12 cellular contexts compared by ENCODE assay signal in the genomic region with DNA sequence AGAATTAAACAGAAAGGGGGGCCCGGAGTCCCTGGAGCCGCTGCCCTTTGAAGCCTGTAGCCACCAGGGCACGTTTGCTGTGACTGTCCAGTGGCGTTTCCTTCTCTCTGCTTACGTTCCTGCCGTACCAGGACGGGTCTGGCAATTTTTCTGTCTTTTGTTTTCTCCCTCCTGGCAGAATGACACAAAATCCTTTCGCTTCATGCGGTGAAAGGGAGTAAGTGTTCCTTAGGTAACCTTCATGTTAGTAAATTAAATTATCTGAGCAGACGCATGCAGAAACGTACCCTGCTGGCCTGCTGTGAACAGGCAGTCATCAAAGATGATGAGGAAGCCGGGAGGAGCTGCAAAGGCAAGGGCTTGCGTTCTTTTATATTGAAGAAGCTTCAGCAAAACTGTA.
DNase-seq lines count a peak whose midpoint lies in the region; ATAC-seq and TF ChIP-seq lines count a peak whose summit lies in the region.
"Had no signal": no experiment of that assay in that cellular context is flagged by ENCODE, and none has a peak within 500 bp of the region (broad histone marks: within the 10 kb centered on the region; RNA-seq: fewer than 3 reads in every experiment).

No MANE protein-coding gene starts in this region.

- H3K23ac ChIP-seq in H9 (ENCODE audit: insufficient read length, low read depth, low read length) = no peak overlapping the region

- H3K79me1 ChIP-seq in H9 (ENCODE audit: insufficient read depth, low read depth, low read length, poor library complexity, severe bottlenecking) = no peaks in the 10 kb centered on the region

- H2BK120ac ChIP-seq in H9 (ENCODE audit: low read depth, low read length, poor library complexity, severe bottlenecking) = no peak overlapping the region

- H3K9me3 ChIP-seq in H9 (ENCODE audit: control insufficient read depth, low read depth, low read length) (no peaks in the 10 kb centered on the region), subcutaneous abdominal adipose tissue (ENCODE audit: control insufficient read depth in 5 of 5, low read length in 5 of 5) (no peaks in the 10 kb centered on the region)
- H3K9me3 ChIP-seq: tibial nerve had no signal

- no peak overlapping the region for H2BK15ac ChIP-seq in H9 (ENCODE audit: low read depth, low read length)

- H4K8ac ChIP-seq in H9 (replicated peaks; ENCODE audit: insufficient read length, low read depth, low read length) = no peak overlapping the region

- peak overlapping the region; percentile 48 to 64 (median 56) for H3K4me3 ChIP-seq in subcutaneous abdominal adipose tissue (ENCODE audit: low read depth in 1 of 5, low read length in 5 of 5)

- H4K91ac ChIP-seq in H9 (ENCODE audit: insufficient read length, low read depth, low read length) = no peak overlapping the region

- no peak overlapping the region for H3T11ph ChIP-seq in H9 (ENCODE audit: low read length)

- H3K9me3 Mint-ChIP-seq in H9 (peaks cover 0 to 3% of the 10 kb centered on the region in 2 experiments; a peak in 1 of 5 replicates), chondrocyte (ENCODE audit: low read depth) (no peaks in the 10 kb centered on the region)

- H3K27ac Mint-ChIP-seq in H9 (peak overlapping the region in 2 of 3 experiments; percentile 7 to 94; a peak in 4 of 7 replicates), chondrocyte (ENCODE audit: unreplicated experiment) (no peak overlapping the region)

- no peak overlapping the region for H2BK20ac ChIP-seq in H9 (ENCODE audit: low read depth, low read length, poor library complexity, severe bottlenecking)

- H3K23me2 ChIP-seq in H9 (ENCODE audit: insufficient read length, low read depth, low read length, poor library complexity, severe bottlenecking) = no peaks in the 10 kb centered on the region

- H4K5ac ChIP-seq in H9 (ENCODE audit: insufficient read length, low read depth, low read length) = no peak overlapping the region

- H3K4me3 Mint-ChIP-seq in H9 (no peak overlapping the region), chondrocyte (ENCODE audit: unreplicated experiment) (peak overlapping the region; percentile 62)

- peaks cover 4% of the 10 kb centered on the region; the same call in 1 of the 2 replicates for H3K4me1 ChIP-seq in H9 (ENCODE audit: insufficient read depth, low read length)
- peaks cover 0 to 19% (median 8%) of the 10 kb centered on the region in 5 donors for H3K4me1 ChIP-seq in subcutaneous abdominal adipose tissue (ENCODE audit: control insufficient read depth in 5 of 5, insufficient read depth in 5 of 5, low read length in 5 of 5)

- H3K36me3 Mint-ChIP-seq in H9 (ENCODE audit: insufficient read depth in 1 of 3, low read depth in 3 of 3) (no peaks in the 10 kb centered on the region), chondrocyte (ENCODE audit: low read depth) (no peaks in the 10 kb centered on the region)

- H4K20me1 ChIP-seq in H9 (ENCODE audit: control insufficient read depth, insufficient read depth, insufficient read length) = no peaks in the 10 kb centered on the region

- no peaks in the 10 kb centered on the region for H3K27me3 Mint-ChIP-seq in H9 (ENCODE audit: low read depth)
- peaks cover 8% of the 10 kb centered on the region for H3K27me3 Mint-ChIP-seq in chondrocyte (ENCODE audit: low read depth)

- no CpG with 5 or more reads among the region's 13 CpGs for WGBS in H9 (ENCODE audit: extremely low coverage, insufficient read length, low lambda C conversion rate)

- H3K4me1 Mint-ChIP-seq in H9 (peaks cover 17 to 19% of the 10 kb centered on the region in 2 experiments), chondrocyte (ENCODE audit: low read depth) (peaks cover 7% of the 10 kb centered on the region)

- H3K4ac ChIP-seq in H9 (ENCODE audit: low read depth, low read length) = no peak overlapping the region

- H3K9ac ChIP-seq in H9 (ENCODE audit: extremely low read depth, insufficient read length, low read length) (peak overlapping the region; percentile 13), subcutaneous abdominal adipose tissue (ENCODE audit: low read length in 5 of 5) (peak overlapping the region in 2 of 5 donors; percentile 8 to 38)

- H3K36me3 ChIP-seq in subcutaneous abdominal adipose tissue (ENCODE audit: control insufficient read depth in 5 of 5, insufficient read depth in 5 of 5, low read length in 5 of 5) = no peaks in the 10 kb centered on the region
- H3K36me3 ChIP-seq: tibial nerve had no signal

- TF ChIP-seq CTCF in H9 (conservative IDR thresholded peaks at IDR 0.05) (no peak; the same call in 2 of the 3 replicates), chondrocyte (IDR thresholded peaks at IDR 0.05) (peak; percentile 20)

- no peak overlapping the region for H2AK5ac ChIP-seq in H9 (ENCODE audit: insufficient read length, low read length)

- no peak overlapping the region for H3K27ac ChIP-seq in H9 (ENCODE audit: insufficient read length, low read depth, low read length)
- H3K27ac ChIP-seq in subcutaneous abdominal adipose tissue (ENCODE audit: low read depth, low read length) = no peak overlapping the region
- H3K27ac ChIP-seq: tibial nerve had no signal

- no peak overlapping the region for H3K4me2 ChIP-seq in H9 (ENCODE audit: insufficient read depth, insufficient read length, low read length)

- DNase-seq in H9 (no peak), chondrocyte (ENCODE audit: low spot score) (no peak), medulla oblongata (ENCODE audit: extremely low spot score) (peak; percentile 24), activated gamma-delta T cell (lab: John Stamatoyannopoulos, UW) (no peak), HT-29 (ENCODE audit: low spot score) (no peak), T1000 (lab: John Stamatoyannopoulos, UW) (no peak)
- DNase-seq: activated CD8-positive, alpha-beta memory T cell treated with anti-CD3 and anti-CD28 coated beads for 24 hours; DMS79 treated with DMSO at 0.1 percent for 48 hours; GOT3 had no signal

- peak overlapping the region; percentile 80 for H2AFZ ChIP-seq in H9 (ENCODE audit: low read length)

- H3K79me2 ChIP-seq in H9 (ENCODE audit: insufficient read depth, low read length) = no peaks in the 10 kb centered on the region

- H2BK5ac ChIP-seq in H9 (ENCODE audit: insufficient read length, low read length) = no peak overlapping the region

- H2BK12ac ChIP-seq in H9 (ENCODE audit: insufficient read length, low read depth, low read length) = peak overlapping the region; percentile 94

- no peak for ATAC-seq in HG03520 (IDR thresholded peaks at IDR 0.05; ENCODE audit: unreplicated experiment)

- no peak overlapping the region for H3K14ac ChIP-seq in H9 (ENCODE audit: insufficient read depth, low read length)

- H3K18ac ChIP-seq in H9 (ENCODE audit: insufficient read length, low read depth, low read length) = no peak overlapping the region

- H3K56ac ChIP-seq in H9 (ENCODE audit: insufficient read length, low read depth, low read length) = no peak overlapping the region

- H3K27me3 ChIP-seq in H9 (ENCODE audit: insufficient read depth, low read length) = no peaks in the 10 kb centered on the region
- no peaks in the 10 kb centered on the region for H3K27me3 ChIP-seq in subcutaneous abdominal adipose tissue (ENCODE audit: control insufficient read depth in 5 of 5, insufficient read depth in 4 of 5, low read length in 5 of 5)
- H3K27me3 ChIP-seq: tibial nerve had no signal
